In genomic region chr18:8622625-8623024, GRCh38 we compare ENCODE assay signal across 7 cellular contexts. TPM values are rescaled to one million over a fixed set of nuclear protein-coding genes. Genes with fewer than 3 reads are reported as not detected.
DNase-seq lines count a peak whose midpoint lies in the region; ATAC-seq and TF ChIP-seq lines count a peak whose summit lies in the region.
"Not testable (repeated sequence)": the region's sequence is repeated elsewhere in the genome, so short reads cannot be mapped to it uniquely, and the experiment has no call there.

No MANE protein-coding gene starts in this region.

- peaks cover 0 to 50% (median 45%) of the 10 kb centered on the region in 11 experiments; a peak in 18 of 22 replicates for H3K9me3 ChIP-seq in BLaER1 treated with 17β-estradiol and CSF1 and Interleukin-3, amounts not matched to agents 10 nM and 100 nM (replicated peaks in 1 of 11)
- H3K9me3 ChIP-seq in H9 (ENCODE audit: control insufficient read depth, low read depth, low read length); iPS-20b (ENCODE audit: insufficient read depth, low read depth, low read length): not testable (repeated sequence)
- peaks cover 24% of the 10 kb centered on the region for H3K9me3 ChIP-seq in endodermal cell (ENCODE audit: control insufficient read depth, low read length)

- peak overlapping the region; percentile 49 to 88 (median 78); a peak in 21 of 22 replicates for H3K4me2 ChIP-seq in BLaER1 treated with 17β-estradiol and CSF1 and Interleukin-3, amounts not matched to agents 10 nM and 100 nM
- H3K4me2 ChIP-seq in H9 (ENCODE audit: insufficient read depth, insufficient read length, low read length): peak overlapping the region; percentile 41

- peaks cover 32 to 86% (median 83%) of the 10 kb centered on the region in 11 experiments for H3K36me3 ChIP-seq in BLaER1 treated with 17β-estradiol and CSF1 and Interleukin-3, amounts not matched to agents 10 nM and 100 nM
- peaks cover 43% of the 10 kb centered on the region for H3K36me3 ChIP-seq in endodermal cell (ENCODE audit: control insufficient read depth, insufficient read depth, low read length)
- H3K36me3 ChIP-seq in iPS-20b (ENCODE audit: insufficient read depth, low read depth, low read length): peaks cover 33% of the 10 kb centered on the region

- not testable (repeated sequence) for H3K56ac ChIP-seq in H9 (ENCODE audit: insufficient read length, low read depth, low read length)

- not testable (repeated sequence) for H3K23me2 ChIP-seq in H9 (ENCODE audit: insufficient read length, low read depth, low read length, poor library complexity, severe bottlenecking)

- ATAC-seq in activated B cell treated with CpG ODN at 0.5 μM for 24 hours (ENCODE audit: low read depth): not testable (repeated sequence)

- not testable (repeated sequence) for H4K91ac ChIP-seq in H9 (ENCODE audit: insufficient read length, low read depth, low read length)

- not testable (repeated sequence) for H3K14ac ChIP-seq in H9 (ENCODE audit: insufficient read depth, low read length)

- H3K79me2 ChIP-seq in H9 (ENCODE audit: insufficient read depth, low read length): peaks cover 48% of the 10 kb centered on the region

- H3K27me3 Mint-ChIP-seq in H9 (ENCODE audit: low read depth); activated B cell treated with CpG ODN at 0.5 μM for 24 hours; activated naive CD4-positive, alpha-beta T cell treated with anti-CD3 and anti-CD28 coated beads, Interleukin-2, amount 50 U/mL, for 24 hours; endodermal cell (ENCODE audit: insufficient read depth); osteocyte (ENCODE audit: unreplicated experiment): not testable (repeated sequence)

- H2AK5ac ChIP-seq in H9 (ENCODE audit: insufficient read length, low read length): not testable (repeated sequence)

- H3K4me1 Mint-ChIP-seq in H9 (peaks cover 84 to 86% of the 10 kb centered on the region in 2 experiments), activated B cell treated with CpG ODN at 0.5 μM for 24 hours (peaks cover 66% of the 10 kb centered on the region), endodermal cell (peaks cover 31% of the 10 kb centered on the region), osteocyte (ENCODE audit: unreplicated experiment) (peaks cover 30% of the 10 kb centered on the region)
- H3K4me1 Mint-ChIP-seq in activated naive CD4-positive, alpha-beta T cell treated with anti-CD3 and anti-CD28 coated beads, Interleukin-2, amount 50 U/mL, for 24 hours: peaks cover 75% of the 10 kb centered on the region

- peaks cover 15 to 54% (median 18%) of the 10 kb centered on the region in 10 experiments for H3K4me1 ChIP-seq in BLaER1 treated with 17β-estradiol and CSF1 and Interleukin-3, amounts not matched to agents 10 nM and 100 nM
- H3K4me1 ChIP-seq in H9 (ENCODE audit: insufficient read depth, low read length) (peaks cover 15% of the 10 kb centered on the region), iPS-20b (ENCODE audit: insufficient read depth, low read length) (peaks cover 59% of the 10 kb centered on the region)
- not testable (repeated sequence) for H3K4me1 ChIP-seq in endodermal cell (ENCODE audit: control insufficient read depth, insufficient read depth, low read length)

- H4K8ac ChIP-seq in H9 (replicated peaks; ENCODE audit: insufficient read length, low read depth, low read length): not testable (repeated sequence)

- H3K9me3 Mint-ChIP-seq in H9; activated B cell treated with CpG ODN at 0.5 μM for 24 hours; activated naive CD4-positive, alpha-beta T cell treated with anti-CD3 and anti-CD28 coated beads, Interleukin-2, amount 50 U/mL, for 24 hours; osteocyte (ENCODE audit: unreplicated experiment): not testable (repeated sequence)
- peaks cover 27% of the 10 kb centered on the region for H3K9me3 Mint-ChIP-seq in endodermal cell

- not testable (repeated sequence) for H3K18ac ChIP-seq in H9 (ENCODE audit: insufficient read length, low read depth, low read length)

- peaks cover 24 to 96% (median 63%) of the 10 kb centered on the region in 11 experiments; a peak in 21 of 22 replicates for H4K20me1 ChIP-seq in BLaER1 treated with 17β-estradiol and CSF1 and Interleukin-3, amounts not matched to agents 10 nM and 100 nM
- H4K20me1 ChIP-seq in H9 (ENCODE audit: control insufficient read depth, insufficient read depth, insufficient read length): not testable (repeated sequence)

- intact Hi-C loops in activated B cell treated with CpG ODN at 0.5 μM for 24 hours (cut with micrococcal nuclease): not testable (repeated sequence)

- DNase-seq in H9: peak; percentile 84
- not testable (repeated sequence) for DNase-seq in activated B cell treated with CpG ODN at 0.5 μM for 24 hours; osteocyte (ENCODE audit: extremely low spot score, unreplicated experiment)
- peak; percentile 87 for DNase-seq in endodermal cell

- H3K23ac ChIP-seq in H9 (ENCODE audit: insufficient read length, low read depth, low read length): not testable (repeated sequence)

- no CpG with 5 or more reads among the region's 10 CpGs for WGBS in H9 (ENCODE audit: extremely low coverage, insufficient read length, low lambda C conversion rate)
- 59 to 62% methylated on average over 8 to 10 of the region's 10 CpGs for WGBS in endodermal cell (ENCODE audit: insufficient coverage in 1 of 2, insufficient read length in 1 of 2), 2 experiments

- H2BK15ac ChIP-seq in H9 (ENCODE audit: low read depth, low read length): not testable (repeated sequence)

- H3K27me3 ChIP-seq in BLaER1 treated with 17β-estradiol and CSF1 and Interleukin-3, amounts not matched to agents 10 nM and 100 nM; H9 (ENCODE audit: insufficient read depth, low read length); endodermal cell (ENCODE audit: control insufficient read depth, insufficient read depth, low read length, poor library complexity, severe bottlenecking); iPS-20b (ENCODE audit: insufficient read depth, low read length): not testable (repeated sequence)

- POLR2A ChIA-PET in activated B cell treated with CpG ODN at 0.5 μM for 24 hours (lab: Charles Lee): not testable (repeated sequence)

- not testable (repeated sequence) for H2BK20ac ChIP-seq in H9 (ENCODE audit: low read depth, low read length, poor library complexity, severe bottlenecking)

- not testable (repeated sequence) for H3K79me1 ChIP-seq in H9 (ENCODE audit: insufficient read depth, low read depth, low read length, poor library complexity, severe bottlenecking)

- not testable (repeated sequence) for H2BK12ac ChIP-seq in H9 (ENCODE audit: insufficient read length, low read depth, low read length)

- not testable (repeated sequence) for H3K4ac ChIP-seq in H9 (ENCODE audit: low read depth, low read length)

- not testable (repeated sequence) for H2BK120ac ChIP-seq in H9 (ENCODE audit: low read depth, low read length, poor library complexity, severe bottlenecking)

- CTCF ChIA-PET in activated B cell treated with CpG ODN at 0.5 μM for 24 hours (lab: Charles Lee): not testable (repeated sequence)

- TF ChIP-seq CTCF in H9 (conservative IDR thresholded peaks at IDR 0.05); activated B cell treated with CpG ODN at 0.5 μM for 24 hours (IDR thresholded peaks at IDR 0.05); endodermal cell (conservative IDR thresholded peaks at IDR 0.05); osteocyte (IDR thresholded peaks at IDR 0.05): not testable (repeated sequence)

- not testable (repeated sequence) for H2BK5ac ChIP-seq in H9 (ENCODE audit: insufficient read length, low read length)

- not testable (repeated sequence) for H3T11ph ChIP-seq in H9 (ENCODE audit: low read length)

- peak overlapping the region in 3 of 11 experiments; percentile 6 to 74 (median 73); a peak in 3 of 22 replicates for H3K27ac ChIP-seq in BLaER1 treated with 17β-estradiol and CSF1 and Interleukin-3, amounts not matched to agents 10 nM and 100 nM
- H3K27ac ChIP-seq in H9 (ENCODE audit: insufficient read length, low read depth, low read length): peak overlapping the region; percentile 46
- H3K27ac ChIP-seq in endodermal cell (ENCODE audit: low read depth, low read length); iPS-20b (ENCODE audit: low read length): not testable (repeated sequence)

- peak overlapping the region; percentile 89 to 98 (median 96) for H3K27ac Mint-ChIP-seq in H9
- peak overlapping the region; percentile 14 for H3K27ac Mint-ChIP-seq in activated B cell treated with CpG ODN at 0.5 μM for 24 hours
- H3K27ac Mint-ChIP-seq in activated naive CD4-positive, alpha-beta T cell treated with anti-CD3 and anti-CD28 coated beads, Interleukin-2, amount 50 U/mL, for 24 hours; endodermal cell: not testable (repeated sequence)
- peak overlapping the region; percentile 91 for H3K27ac Mint-ChIP-seq in osteocyte (ENCODE audit: unreplicated experiment)

- not testable (repeated sequence) for H3K4me3 ChIP-seq in BLaER1 treated with 17β-estradiol and CSF1 and Interleukin-3, amounts not matched to agents 10 nM and 100 nM; endodermal cell (ENCODE audit: low read length)
- peak overlapping the region; percentile 35; the same call in 1 of the 2 replicates for H3K4me3 ChIP-seq in iPS-20b (ENCODE audit: low read length)

- H3K9ac ChIP-seq in BLaER1 treated with 17β-estradiol and CSF1 and Interleukin-3, amounts not matched to agents 10 nM and 100 nM: peak overlapping the region in 2 of 11 experiments; percentile 5 to 36; a peak in 1 of 22 replicates
- H3K9ac ChIP-seq in H9 (ENCODE audit: extremely low read depth, insufficient read length, low read length); endodermal cell (ENCODE audit: extremely low read depth, low read length, poor library complexity, severe bottlenecking); iPS-20b (ENCODE audit: low read depth, low read length): not testable (repeated sequence)

- peaks cover 32 to 37% (median 35%) of the 10 kb centered on the region in 3 experiments for H3K36me3 Mint-ChIP-seq in H9 (ENCODE audit: insufficient read depth in 1 of 3, low read depth in 3 of 3)
- peaks cover 69% of the 10 kb centered on the region for H3K36me3 Mint-ChIP-seq in activated B cell treated with CpG ODN at 0.5 μM for 24 hours (ENCODE audit: low read depth)
- peaks cover 19% of the 10 kb centered on the region for H3K36me3 Mint-ChIP-seq in activated naive CD4-positive, alpha-beta T cell treated with anti-CD3 and anti-CD28 coated beads, Interleukin-2, amount 50 U/mL, for 24 hours
- peaks cover 71% of the 10 kb centered on the region for H3K36me3 Mint-ChIP-seq in endodermal cell (ENCODE audit: low read depth)
- peaks cover 23% of the 10 kb centered on the region for H3K36me3 Mint-ChIP-seq in osteocyte (ENCODE audit: unreplicated experiment)

- not testable (repeated sequence) for H2AFZ ChIP-seq in H9 (ENCODE audit: low read length)

- H4K5ac ChIP-seq in H9 (ENCODE audit: insufficient read length, low read depth, low read length): not testable (repeated sequence)

- peak overlapping the region; percentile 52 to 69 for H3K4me3 Mint-ChIP-seq in H9
- not testable (repeated sequence) for H3K4me3 Mint-ChIP-seq in activated B cell treated with CpG ODN at 0.5 μM for 24 hours; endodermal cell; osteocyte (ENCODE audit: unreplicated experiment)
- H3K4me3 Mint-ChIP-seq in activated naive CD4-positive, alpha-beta T cell treated with anti-CD3 and anti-CD28 coated beads, Interleukin-2, amount 50 U/mL, for 24 hours: peak overlapping the region; percentile 36

RNA-seq across cellular contexts. Expression of gene RAB12, which starts 13.4 kb away (rescaled TPM):
- total RNA-seq in H9 (2021): 49.4 and 51.3 TPM in 2 replicates
- 25.3 and 27.5 TPM in 2 replicates for total RNA-seq in activated B cell treated with CpG ODN at 0.5 μM for 24 hours
- total RNA-seq in endodermal cell: 10 to 100 TPM; 22.0 to 27.0 TPM
- 26.2 TPM for polyA plus RNA-seq in endodermal cell (2013, experiment 1 of 2)
- polyA plus RNA-seq in endodermal cell (2013, experiment 2 of 2): 26.1 TPM
- total RNA-seq in osteocyte: 48.5 and 52.6 TPM in 2 replicates
